ENCODE assay signal across 19 cellular contexts in genomic region chr20:32056708-32057491, GRCh38. TPM values are rescaled to one million over a fixed set of nuclear protein-coding genes. Genes with fewer than 3 reads are reported as not detected.
"Had no signal": no experiment of that assay in that cellular context is flagged by ENCODE, and none has a peak within 500 bp of the region (broad histone marks: within the 10 kb centered on the region; RNA-seq: fewer than 3 reads in every experiment).

No MANE protein-coding gene starts in this region.

- H2AFZ ChIP-seq: hepatocyte had no signal

- H3K36me3 ChIP-seq: cardiac muscle cell, transverse colon had no signal

- H3K27ac ChIP-seq: cardiac muscle cell, epithelial cell of prostate, hepatocyte, transverse colon, VCaP had no signal

- DNase-seq: activated CD4-positive, alpha-beta T cell treated with anti-CD3 and anti-CD28 coated beads for 1 hour; activated gamma-delta T cell treated with Interleukin-2 at 50 U/mL for 16 hours; activated naive CD8-positive, alpha-beta T cell treated with anti-CD3 and anti-CD28 coated beads for 36 hours; amygdala; foreskin fibroblast; nucleus accumbens; posterior cingulate gyrus; retina; SW 1271; T-helper 2 cell; transverse colon had no signal

- H3K4me2 ChIP-seq: hepatocyte had no signal

- H3K4me3 ChIP-seq: cardiac muscle cell, hepatocyte, transverse colon had no signal

- H3K9me3 ChIP-seq: transverse colon had no signal

- H3K79me2 ChIP-seq: hepatocyte had no signal

RNA-seq across cellular contexts. Expression of gene HCK, which starts 4.9 kb away (rescaled TPM):
- total RNA-seq: activated naive CD8-positive, alpha-beta T cell treated with anti-CD3 and anti-CD28 coated beads for 36 hours; cardiac muscle cell; dermis microvascular lymphatic vessel endothelial cell; lung microvascular endothelial cell; mesothelial cell of epicardium had no signal
- polyA plus RNA-seq: cardiac muscle cell had no signal

RNA-seq across cellular contexts. Expression of gene CCM2L, which starts 46.7 kb away (rescaled TPM):
- total RNA-seq: activated naive CD8-positive, alpha-beta T cell treated with anti-CD3 and anti-CD28 coated beads for 36 hours; activated T-helper 1 cell treated with anti-CD3 and anti-CD28 coated beads, Interleukin-12 subunit alpha, Interleukin-12 subunit beta, Interleukin-2, Interleukin-4 antibody, amounts not matched to agents 30 ng/mL and 10 ng/mL and 1 ng/mL, durations not matched to agents 14 hours and 24 hours and 36 hours had no signal
